In the genomic region with DNA sequence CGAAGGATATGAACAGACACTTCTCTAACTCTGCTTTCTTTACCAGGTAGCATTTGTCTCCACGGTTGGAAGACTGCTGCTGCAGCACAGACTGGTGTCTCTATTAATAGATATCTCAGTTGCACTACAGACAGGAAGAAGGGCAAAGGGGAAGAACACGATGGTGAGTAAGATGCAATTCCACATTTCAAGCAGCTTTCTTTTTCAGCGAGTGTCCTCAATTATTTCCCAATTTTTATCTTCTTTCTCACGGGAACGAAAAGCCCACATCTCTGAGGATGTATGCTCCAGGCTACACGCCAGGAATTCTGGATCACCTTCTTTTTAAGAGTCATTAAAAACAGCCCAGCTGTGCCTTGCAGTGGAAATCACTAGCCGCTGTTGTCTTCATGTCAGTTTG, we compare ENCODE assay signal across 13 cellular contexts.
DNase-seq lines count a peak whose midpoint lies in the region; ATAC-seq and TF ChIP-seq lines count a peak whose summit lies in the region.
"Had no signal": no experiment of that assay in that cellular context is flagged by ENCODE, and none has a peak within 500 bp of the region (broad histone marks: within the 10 kb centered on the region; RNA-seq: fewer than 3 reads in every experiment).

No MANE protein-coding gene starts in this region.

- H3K4me1 ChIP-seq in ACC112 (ENCODE audit: control insufficient read depth, insufficient read depth, low read length, unreplicated experiment) (peaks cover 8% of the 10 kb centered on the region), GM23248 (ENCODE audit: insufficient read depth) (peaks cover 10% of the 10 kb centered on the region)
- H3K4me1 ChIP-seq: prostate gland had no signal

- H3K9me3 ChIP-seq in GM23248 (ENCODE audit: low read depth), result no peaks in the 10 kb centered on the region
- H3K9me3 ChIP-seq: prostate gland had no signal

- no peak for TF ChIP-seq CTCF in endothelial cell (IDR thresholded peaks at IDR 0.05; ENCODE audit: unreplicated experiment)

- no peak overlapping the region for H3K4me3 Mint-ChIP-seq in endothelial cell (ENCODE audit: unreplicated experiment)

- no peaks in the 10 kb centered on the region for H3K27me3 ChIP-seq in ACC112 (ENCODE audit: insufficient read depth, low read length)
- no peaks in the 10 kb centered on the region for H3K27me3 ChIP-seq in GM23248 (replicated peaks; ENCODE audit: insufficient read depth)

- H3K27ac Mint-ChIP-seq in endothelial cell (ENCODE audit: unreplicated experiment), result no peak overlapping the region

- no peaks in the 10 kb centered on the region for H3K36me3 Mint-ChIP-seq in endothelial cell (ENCODE audit: low read depth, unreplicated experiment)

- no peaks in the 10 kb centered on the region for H3K4me1 Mint-ChIP-seq in endothelial cell (ENCODE audit: unreplicated experiment)

- H3K4me3 ChIP-seq in ACC112 (ENCODE audit: low read depth, low read length), result peak overlapping the region; percentile 34; the same call in 1 of the 2 replicates
- no peak overlapping the region for H3K4me3 ChIP-seq in GM23248
- H3K4me3 ChIP-seq: prostate gland had no signal

- no peak overlapping the region for H3K9ac ChIP-seq in GM23248

- 53 to 62% methylated on average over 8 of the region's 8 CpGs for WGBS in GM23248 (ENCODE audit: low coverage in 1 of 2, low lambda C conversion rate in 2 of 2, missing lambda C conversion rate in 2 of 2), 2 experiments

- in situ Hi-C loops in GM23248 (cut with MboI), result no loop called here

- DNase-seq in GM23248 (peak; percentile 61), RPMI8226 (peak; percentile 45), Right ventricle myocardium superior (no peak), COR-L47 (lab: John Stamatoyannopoulos, UW) (no peak), endothelial cell (ENCODE audit: low spot score) (no peak), posterior cingulate gyrus (no peak), 8988T (no peak)
- DNase-seq: hippocampal formation, Karpas-422 had no signal

- H3K9me3 Mint-ChIP-seq in endothelial cell (ENCODE audit: unreplicated experiment), result no peaks in the 10 kb centered on the region

- H3K9me2 ChIP-seq in GM23248 (ENCODE audit: insufficient read depth), result no peaks in the 10 kb centered on the region

- intact Hi-C loops in Right ventricle myocardium superior (cut with DNase I) (no loop called here), posterior cingulate gyrus (cut with DNase I) (no loop called here)

- H3K27ac ChIP-seq in ACC112 (ENCODE audit: low read depth, low read length) (peak overlapping the region; percentile 81), GM23248 (no peak overlapping the region)
- H3K27ac ChIP-seq: C4-2B, prostate gland had no signal

- peak overlapping the region; percentile 55 for H2AFZ ChIP-seq in ACC112 (ENCODE audit: low read length, unreplicated experiment)
- H2AFZ ChIP-seq in GM23248, result 0 out of 2 replicates have a peak overlapping the region, but pooled peaks have one; percentile 14

- H3K27me3 Mint-ChIP-seq in endothelial cell (ENCODE audit: unreplicated experiment), result no peaks in the 10 kb centered on the region

- ATAC-seq in Right ventricle myocardium superior (ENCODE audit: poor library complexity), result peak; percentile 92
- ATAC-seq: HCT116 had no signal

- no peak overlapping the region for H3K4me2 ChIP-seq in GM23248 (ENCODE audit: unreplicated experiment)

- peaks cover 9% of the 10 kb centered on the region; the same call in 1 of the 2 replicates for H3F3A ChIP-seq in GM23248 (ENCODE audit: insufficient read depth)

- H3K79me2 ChIP-seq in ACC112 (ENCODE audit: control insufficient read depth, insufficient read depth, low read length, unreplicated experiment) (no peaks in the 10 kb centered on the region), GM23248 (ENCODE audit: insufficient read depth) (no peaks in the 10 kb centered on the region)

- H4K20me1 ChIP-seq in GM23248 (ENCODE audit: insufficient read depth), result no peaks in the 10 kb centered on the region

- H3K36me3 ChIP-seq in ACC112 (ENCODE audit: insufficient read depth, low read length) (no peaks in the 10 kb centered on the region), GM23248 (ENCODE audit: low read depth) (no peaks in the 10 kb centered on the region)
- H3K36me3 ChIP-seq: prostate gland had no signal

Comparison
In these comparisons a context has a peak if more than half of its experiments do, and no peak if none do; other contexts are left out.
1. DNase-seq: peak in GM23248 (single experiment) and RPMI8226 (single experiment); none in Right ventricle myocardium superior (single experiment), COR-L47 (single experiment), endothelial cell (single experiment), posterior cingulate gyrus (0 of 10) and 8988T (single experiment).